Comparison of ENCODE assay signal across 8 cellular contexts in the genomic region with DNA sequence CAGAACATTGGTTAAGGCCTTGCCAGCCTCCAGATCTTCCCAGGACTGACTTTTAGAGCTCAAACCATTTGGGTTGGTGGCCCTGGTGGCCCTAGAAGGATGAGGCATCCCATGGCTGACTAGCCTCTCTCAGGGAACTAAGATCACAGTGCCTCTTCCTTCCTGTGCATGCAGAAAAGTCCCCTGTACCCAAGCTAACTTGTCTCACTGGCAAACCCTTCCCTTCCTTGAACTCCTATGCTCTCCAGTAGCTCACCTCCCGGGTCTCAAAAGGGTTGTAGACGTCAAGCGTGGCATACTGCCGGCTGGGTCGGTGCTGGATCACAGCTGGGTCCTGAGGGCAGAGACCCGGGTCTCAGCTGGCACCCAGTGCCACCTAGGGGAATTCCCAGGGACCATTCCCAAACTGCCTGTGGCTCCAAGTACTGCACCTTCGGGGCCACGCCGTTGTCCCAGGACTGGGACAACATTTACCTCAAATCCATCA. TPM values are rescaled to one million over a fixed set of nuclear protein-coding genes. Genes with fewer than 3 reads are reported as not detected.
DNase-seq lines count a peak whose midpoint lies in the region; ATAC-seq, FAIRE-seq and TF ChIP-seq lines count a peak whose summit lies in the region.

No MANE protein-coding gene starts in this region.

- CTCF ChIA-PET in CD4-positive, alpha-beta T cell (lab: Charles Lee) = interaction anchor here (1.4 to 4.5 kb wide), 3 partner anchors 11 to 62 kb away, joined by 3 to 47 read pairs (median 6); no protein-coding TSS in a partner anchor
- CTCF ChIA-PET in HCT116 (lab: Charles Lee) = interaction anchor here (1.5 to 1.7 kb wide), 2 partner anchors 10 to 62 kb away, joined by 3 to 13 read pairs; no protein-coding TSS in a partner anchor

- FAIRE-seq in D721Med (lab: Jason Lieb, UNC) = no peak

- peak overlapping the region; percentile 68 for H3K9ac ChIP-seq in HCT116 (ENCODE audit: low read length)
- H3K9ac ChIP-seq in skeletal muscle tissue (ENCODE audit: low read depth in 1 of 3, low read length in 3 of 3) = peak overlapping the region; percentile 94 to 99 (median 97)

- no peak overlapping the region for H2AFZ ChIP-seq in HCT116 (ENCODE audit: low read depth, low read length, poor library complexity, severe bottlenecking)

- H3K9me3 Mint-ChIP-seq in CD4-positive, alpha-beta T cell = no peaks in the 10 kb centered on the region

- TF ChIP-seq POLR2A in HCT116 (IDR thresholded peaks at IDR 0.05; ENCODE audit: borderline replicate concordance, extremely low read depth, insufficient read depth, insufficient read length) = no peak

- H3K27me3 Mint-ChIP-seq in CD4-positive, alpha-beta T cell = no peaks in the 10 kb centered on the region
- no peaks in the 10 kb centered on the region for H3K27me3 Mint-ChIP-seq in T-helper 17 cell

- POLR2A ChIA-PET in CD4-positive, alpha-beta T cell (lab: Charles Lee) = interaction anchor here (0.6 to 5.7 kb wide), 15 partner anchors 9 to 1271 kb away, joined by 3 to 54 read pairs (median 5); partner anchors contain the start of genes ASH1L, CLK2, FDPS and KRTCAP2
- POLR2A ChIA-PET in HCT116 (lab: Charles Lee) = interaction anchor here (1.0 to 2.1 kb wide), 2 partner anchors 11 to 12 kb away, joined by 3 to 19 read pairs; partner anchors contain the start of gene CLK2

- peaks cover 7 to 15% of the 10 kb centered on the region in 2 experiments; a peak in 3 of 4 replicates for H3K4me1 ChIP-seq in HCT116 (ENCODE audit: control insufficient read depth in 1 of 2, insufficient read depth in 2 of 2, low read length in 2 of 2)
- H3K4me1 ChIP-seq in skeletal muscle tissue (ENCODE audit: control insufficient read depth in 3 of 3, insufficient read depth in 3 of 3, low read length in 3 of 3) = peaks cover 19 to 31% (median 22%) of the 10 kb centered on the region in 3 donors

- H3K79me2 ChIP-seq in HCT116 (ENCODE audit: insufficient read depth, low read length) = peaks cover 17% of the 10 kb centered on the region

- ATAC-seq in CD4-positive, alpha-beta T cell (ENCODE audit: poor library complexity) = peak; percentile 36
- ATAC-seq in HCT116 (peak; percentile 1; the same call in 1 of the 2 replicates), T-helper 17 cell (peak; percentile 32)

- H3K36me3 ChIP-seq in HCT116 (ENCODE audit: control insufficient read depth in 1 of 2, insufficient read depth in 2 of 2, low read length in 2 of 2) (peaks cover 33 to 44% of the 10 kb centered on the region in 2 experiments; a peak in 3 of 4 replicates), skeletal muscle tissue (ENCODE audit: control insufficient read depth in 3 of 3, insufficient read depth in 3 of 3, low read length in 3 of 3) (peaks cover 52 to 59% (median 58%) of the 10 kb centered on the region in 3 donors)

- intact Hi-C loops in CD4-positive, alpha-beta T cell (cut with DNase I, micrococcal nuclease) = no loop called here
- intact Hi-C loops in HCT116 (cut with micrococcal nuclease) = no loop called here

- no peaks in the 10 kb centered on the region for H3K9me3 ChIP-seq in CD4-positive, alpha-beta T cell (ENCODE audit: control insufficient read depth, low read length)
- no peaks in the 10 kb centered on the region for H3K9me3 ChIP-seq in HCT116 (ENCODE audit: control insufficient read depth in 1 of 2, insufficient read depth in 1 of 2, low read depth in 1 of 2, low read length in 2 of 2)
- no peaks in the 10 kb centered on the region for H3K9me3 ChIP-seq in T-helper 17 cell (ENCODE audit: control insufficient read depth, low read length, poor library complexity, severe bottlenecking)
- H3K9me3 ChIP-seq in skeletal muscle tissue (ENCODE audit: control insufficient read depth in 3 of 3, low read length in 3 of 3) = no peaks in the 10 kb centered on the region

- H4K20me1 ChIP-seq in HCT116 (ENCODE audit: insufficient read depth) = no peaks in the 10 kb centered on the region

- TF ChIP-seq CTCF in CD4-positive, alpha-beta T cell (IDR thresholded peaks at IDR 0.05) = no peak
- TF ChIP-seq CTCF in HCT116 (IDR thresholded peaks at IDR 0.05 in 2 of 3, conservative IDR thresholded peaks at IDR 0.05 in 1 of 3; ENCODE audit: borderline replicate concordance in 1 of 3, insufficient read depth in 1 of 3, low read depth in 2 of 3, low read length in 2 of 3) (peak in 2 of 3 experiments; percentile 7 to 27; a peak in 1 of 6 replicates), D721Med (IDR thresholded peaks at IDR 0.05; ENCODE audit: insufficient read depth, missing control alignments) (no peak)

- H3K27ac ChIP-seq in CD4-positive, alpha-beta T cell (ENCODE audit: low read depth, low read length) = peak overlapping the region; percentile 71
- H3K27ac ChIP-seq in HCT116 (ENCODE audit: low read depth, low read length) = peak overlapping the region; percentile 68
- peak overlapping the region; percentile 86 for H3K27ac ChIP-seq in skeletal muscle tissue (ENCODE audit: low read depth, low read length)

- no peaks in the 10 kb centered on the region for H3K9me2 ChIP-seq in HCT116 (ENCODE audit: insufficient read depth)

- peak overlapping the region; percentile 82 for H3K27ac Mint-ChIP-seq in CD4-positive, alpha-beta T cell
- H3K27ac Mint-ChIP-seq in T-helper 17 cell = peak overlapping the region; percentile 99

- no peaks in the 10 kb centered on the region for H3K27me3 ChIP-seq in CD4-positive, alpha-beta T cell (ENCODE audit: control insufficient read depth, insufficient read depth, low read length)
- H3K27me3 ChIP-seq in HCT116 (ENCODE audit: insufficient read depth, low read length) (no peaks in the 10 kb centered on the region), skeletal muscle tissue (ENCODE audit: control insufficient read depth in 3 of 3, insufficient read depth in 3 of 3, low read length in 3 of 3) (no peaks in the 10 kb centered on the region)

- BruUV-seq in HCT116 (replicated peaks; lab: Mats Ljungman, UMichigan) = no TSS peak

- DNase-seq in CD4-positive, alpha-beta T cell = no peak
- DNase-seq in HCT116 (ENCODE audit: low read depth, low spot score) = no peak
- no peak for DNase-seq in T-helper 17 cell
- DNase-seq in germinal center (ENCODE audit: low spot score) = peak; percentile 19
- DNase-seq in D721Med (ENCODE audit: insufficient read length, low spot score) = no peak
- DNase-seq in NCI-H1694 (lab: John Stamatoyannopoulos, UW) = no peak
- no peak for DNase-seq in SKM-1 treated with dmso at 0.1 percent for 144 hours (lab: John Stamatoyannopoulos, UW; ENCODE audit: unreplicated experiment)

- H3K4me1 Mint-ChIP-seq in CD4-positive, alpha-beta T cell (ENCODE audit: low read depth) = peaks cover 46% of the 10 kb centered on the region
- H3K4me1 Mint-ChIP-seq in T-helper 17 cell = peaks cover 39% of the 10 kb centered on the region

- RAD21 ChIA-PET in HCT116 (lab: Charles Lee; ENCODE audit: low non-redundant PET in 1 of 2, low total read pairs in 2 of 2, uncharacterized antibody in 2 of 2, unreplicated experiment in 2 of 2) = interaction anchor here in 1 of 2 experiments (1.2 kb wide), 1 partner anchor 11 kb away, joined by 3 read pairs; no protein-coding TSS in a partner anchor

- H3K4me3 ChIP-seq in HCT116 (replicated peaks in 1 of 2; ENCODE audit: low read depth in 1 of 2, low read length in 2 of 2) (peak overlapping the region; percentile 92 to 94), skeletal muscle tissue (ENCODE audit: low read length in 3 of 3) (peak overlapping the region; percentile 96 to 99 (median 98))

- peak overlapping the region; percentile 95 for H3K4me3 Mint-ChIP-seq in CD4-positive, alpha-beta T cell
- peak overlapping the region; percentile 100 for H3K4me3 Mint-ChIP-seq in T-helper 17 cell

- TF ChIP-seq RAD21 in HCT116 (IDR thresholded peaks at IDR 0.05; ENCODE audit: low read depth) = no peak

- H3K4me2 ChIP-seq in HCT116 (ENCODE audit: low read length) = peak overlapping the region; percentile 93

- peaks cover 88% of the 10 kb centered on the region for H3K36me3 Mint-ChIP-seq in CD4-positive, alpha-beta T cell (ENCODE audit: low read depth)
- H3K36me3 Mint-ChIP-seq in T-helper 17 cell (ENCODE audit: low read depth) = peaks cover 11% of the 10 kb centered on the region

TF ChIP-seq in HCT116, 20 proteins besides CTCF, POLR2A, EP300 and RAD21 (continues in another document):
- TF ChIP-seq EGR1 (IDR thresholded peaks at IDR 0.05; ENCODE audit: low read depth) = no peak
- TF ChIP-seq EZH2 (IDR thresholded peaks at IDR 0.05) = no peak

RNA-seq across cellular contexts. Expression of gene SCAMP3, which starts 0.7 kb away (rescaled TPM):
- total RNA-seq in CD4-positive, alpha-beta T cell = 10 to 100 TPM; 54.8 to 55.6 TPM
- 64.2 TPM for total RNA-seq in HCT116 (2021; ENCODE audit: unreplicated experiment)
- 69.6 and 72.5 TPM in 2 replicates for polyA plus RNA-seq in HCT116 (2012)
- 10 to 100 TPM; 60.1 to 69.4 TPM for total RNA-seq in T-helper 17 cell
- 16.2 TPM for total RNA-seq in skeletal muscle tissue

RNA-seq across cellular contexts. Expression of gene ENTREP3, which starts 6.2 kb away (rescaled TPM):
- 1 to 10 TPM; 6.6 to 8.3 TPM for total RNA-seq in CD4-positive, alpha-beta T cell
- total RNA-seq in HCT116 (2021; ENCODE audit: unreplicated experiment) (69.9 TPM), T-helper 17 cell (1 to 10 TPM; 8.6 to 9.3 TPM), skeletal muscle tissue (2.1 TPM)
- polyA plus RNA-seq in HCT116 (2012) = 41.9 and 50.3 TPM in 2 replicates

RNA-seq across cellular contexts. Expression of gene CLK2, which starts 11.9 kb away (rescaled TPM):
- 10 to 100 TPM; 48.1 to 49.8 TPM for total RNA-seq in CD4-positive, alpha-beta T cell
- total RNA-seq in HCT116 (2021; ENCODE audit: unreplicated experiment) (72.6 TPM), T-helper 17 cell (10 to 100 TPM; 54.8 to 57.8 TPM), skeletal muscle tissue (23.5 TPM)
- polyA plus RNA-seq in HCT116 (2012) = 59.5 and 63.3 TPM in 2 replicates

RNA-seq across cellular contexts. Expression of gene HCN3, which starts 15.8 kb away (rescaled TPM):
- 1 to 10 TPM; 1.3 to 1.8 TPM for total RNA-seq in CD4-positive, alpha-beta T cell
- total RNA-seq in HCT116 (2021; ENCODE audit: unreplicated experiment) (8.5 TPM), T-helper 17 cell (1 to 10 TPM; 1.3 to 1.5 TPM), skeletal muscle tissue (1.0 TPM)
- polyA plus RNA-seq in HCT116 (2012) = 6.3 TPM in 2 replicates

RNA-seq across cellular contexts. Expression of gene PKLR, which starts 39.8 kb away (rescaled TPM):
- not detected for total RNA-seq in CD4-positive, alpha-beta T cell
- total RNA-seq in HCT116 (2021; ENCODE audit: unreplicated experiment) (0.17 TPM), T-helper 17 cell (not detected), skeletal muscle tissue (not detected)
- not detected in 2 replicates for polyA plus RNA-seq in HCT116 (2012)

Comparison
In these comparisons a context has a peak if more than half of its experiments do, and no peak if none do; other contexts are left out.
1. CTCF ChIP-seq: peak in HCT116 (2 of 3); none in CD4-positive, alpha-beta T cell (single experiment) and D721Med (single experiment).
2. Peak in every context shown above with its lines, with median percentiles within 50 percentile points of each other: ATAC-seq and H3K27ac ChIP-seq.